23 cellular contexts compared by ENCODE assay signal in the genomic region with DNA sequence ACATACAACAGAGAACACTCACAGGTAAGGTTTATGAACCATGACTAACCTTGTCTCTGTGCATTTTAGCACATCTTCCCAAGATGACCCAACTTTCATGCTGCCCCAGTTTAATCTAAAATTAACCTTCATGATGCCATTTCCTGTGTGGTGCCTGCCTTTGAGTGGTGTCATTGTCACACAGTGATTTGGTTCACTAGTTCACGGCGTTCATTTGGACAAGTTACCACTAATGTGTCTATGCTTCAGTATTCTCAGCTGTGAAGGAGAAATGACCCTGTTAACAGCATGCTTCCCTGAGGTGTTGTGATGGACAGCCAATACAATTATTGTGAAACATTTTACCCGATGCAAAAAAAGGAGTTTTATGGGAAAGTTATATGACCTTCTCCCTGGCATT.
DNase-seq lines count a peak whose midpoint lies in the region; ATAC-seq and TF ChIP-seq lines count a peak whose summit lies in the region.
"Had no signal": no experiment of that assay in that cellular context is flagged by ENCODE, and none has a peak within 500 bp of the region (broad histone marks: within the 10 kb centered on the region; RNA-seq: fewer than 3 reads in every experiment).

No MANE protein-coding gene starts in this region.

- H3K9me3 Mint-ChIP-seq in activated naive CD4-positive, alpha-beta T cell treated with anti-CD3 and anti-CD28 coated beads, Interleukin-2, amount 50 U/mL, for 72 hours = peaks cover 4 to 14% of the 10 kb centered on the region in 2 donors

- no peak overlapping the region for H3K27ac Mint-ChIP-seq in activated naive CD4-positive, alpha-beta T cell treated with anti-CD3 and anti-CD28 coated beads, Interleukin-2, amount 50 U/mL, for 72 hours
- H3K27ac Mint-ChIP-seq: CD4-positive, alpha-beta T cell had no signal

- H3K36me3 ChIP-seq in left ventricle myocardium inferior = no peaks in the 10 kb centered on the region
- H3K36me3 ChIP-seq: MG63 had no signal

- intact Hi-C loops in Right ventricle myocardium inferior (cut with DNase I) = no loop called here
- intact Hi-C loops in left ventricle myocardium inferior (cut with micrococcal nuclease) = no loop called here

- H3K9me3 ChIP-seq in left ventricle myocardium inferior (replicated peaks) = no peaks in the 10 kb centered on the region
- H3K9me3 ChIP-seq: MG63, SK-N-SH had no signal

- DNase-seq in Right ventricle myocardium inferior (ENCODE audit: missing footprints) (no peak), left ventricle myocardium inferior (no peak), glomerular visceral epithelial cell (ENCODE audit: extremely low spot score) (peak; percentile 12), RKO (ENCODE audit: low spot score) (no peak), dermis blood vessel endothelial cell (no peak)
- no peak for DNase-seq in activated naive CD4-positive, alpha-beta T cell treated with anti-CD3 and anti-CD28 coated beads, Interleukin-2, amount 50 U/mL, for 72 hours (ENCODE audit: low spot score in 2 of 2)
- DNase-seq: ACHN; CD4-positive, alpha-beta T cell; COR-L47; GDM1; IMR-90; KG1; MG63; NCI-H1417; NCI-H1694; NCI-H2029 treated with DMSO at 0.1 percent for 48 hours; NCI-H2227 treated with DMSO at 0.1 percent for 48 hours; NCI-H526 treated with DMSO at 0.1 percent for 48 hours; SK-N-SH; SW 1271 had no signal

- no peaks in the 10 kb centered on the region for H3K4me1 ChIP-seq in left ventricle myocardium inferior

- TF ChIP-seq CTCF in left ventricle myocardium inferior (IDR thresholded peaks at IDR 0.05; ENCODE audit: borderline replicate concordance) = no peak

- H3K36me3 Mint-ChIP-seq in activated naive CD4-positive, alpha-beta T cell treated with anti-CD3 and anti-CD28 coated beads, Interleukin-2, amount 50 U/mL, for 72 hours = no peaks in the 10 kb centered on the region

- H3K4me3 ChIP-seq in left ventricle myocardium inferior = no peak overlapping the region
- H3K4me3 ChIP-seq: MG63 had no signal

- H3K27me3 ChIP-seq in left ventricle myocardium inferior (ENCODE audit: low read depth) = no peaks in the 10 kb centered on the region
- H3K27me3 ChIP-seq: MG63 had no signal

- ATAC-seq in Right ventricle myocardium inferior (peak; percentile 20), HG03432 (IDR thresholded peaks at IDR 0.05; ENCODE audit: unreplicated experiment) (peak; percentile 76), HG03108 (IDR thresholded peaks at IDR 0.05; ENCODE audit: unreplicated experiment) (no peak)
- ATAC-seq in activated naive CD4-positive, alpha-beta T cell treated with anti-CD3 and anti-CD28 coated beads, Interleukin-2, amount 50 U/mL, for 72 hours = no peak

- no peak overlapping the region for H3K27ac ChIP-seq in left ventricle myocardium inferior (replicated peaks)
- H3K27ac ChIP-seq: 22Rv1 had no signal

Comparison
In these comparisons a context has a peak if more than half of its experiments do, and no peak if none do; other contexts are left out.
1. ATAC-seq: peak in Right ventricle myocardium inferior (single experiment) and HG03432 (single experiment); none in HG03108 (single experiment) and activated naive CD4-positive, alpha-beta T cell treated with anti-CD3 and anti-CD28 coated beads, Interleukin-2, amount 50 U/mL, for 72 hours (0 of 2).